8 cellular contexts compared by ENCODE assay signal in the genomic region with DNA sequence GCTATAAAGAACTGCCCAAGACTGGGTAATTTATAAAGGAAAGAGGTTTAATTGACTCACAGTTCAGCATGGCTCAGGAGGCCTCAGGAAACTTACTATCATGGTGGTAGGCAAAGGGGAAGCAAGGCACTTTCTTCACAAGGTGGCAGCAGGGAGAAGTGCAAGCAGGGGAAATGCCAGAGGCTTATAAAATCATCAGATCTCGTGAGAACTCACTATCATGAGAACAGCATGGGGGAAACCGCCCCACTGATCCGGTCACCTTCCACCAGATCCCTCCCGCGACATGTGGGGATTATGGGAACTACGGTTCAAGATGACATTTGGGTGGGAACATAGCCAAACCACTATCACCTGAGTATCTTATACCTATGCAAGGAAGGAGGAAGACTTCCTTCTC. TPM values are rescaled to one million over a fixed set of nuclear protein-coding genes. Genes with fewer than 3 reads are reported as not detected.
DNase-seq lines count a peak whose midpoint lies in the region; ATAC-seq, FAIRE-seq and TF ChIP-seq lines count a peak whose summit lies in the region.
"Not testable (repeated sequence)": the region's sequence is repeated elsewhere in the genome, so short reads cannot be mapped to it uniquely, and the experiment has no call there.

No MANE protein-coding gene starts in this region.

- DNase-seq in Caco-2 (peak; percentile 43 to 53), HCEC 1CT (peak; percentile 35), NCI-H460 (ENCODE audit: extremely low read depth, low read depth) (peak; percentile 25), bronchial epithelial cell (ENCODE audit: low read depth) (peak; percentile 51), mesendoderm (peak; percentile 89)
- DNase-seq in upper lobe of right lung: not testable (repeated sequence)

- BruUV-seq in Caco-2 (replicated peaks; lab: Mats Ljungman, UMichigan): not testable (repeated sequence)

- CTCF ChIA-PET in Caco-2 (lab: Charles Lee): not testable (repeated sequence)

- H3K36me3 Mint-ChIP-seq in Caco-2 (ENCODE audit: insufficient read depth, unreplicated experiment): not testable (repeated sequence)

- not testable (repeated sequence) for H2BK15ac ChIP-seq in mesendoderm (replicated peaks; ENCODE audit: low read depth)

- not testable (repeated sequence) for H3K27ac ChIP-seq in gastroesophageal sphincter; mesendoderm (ENCODE audit: low read depth, low read length); upper lobe of right lung

- not testable (repeated sequence) for H3K36me3 ChIP-seq in Caco-2 (ENCODE audit: control insufficient read depth, insufficient read depth, low read length); bronchial epithelial cell (ENCODE audit: control insufficient read depth, insufficient read depth, low read length); gastroesophageal sphincter; mesendoderm (ENCODE audit: control insufficient read depth, insufficient read depth, low read length); upper lobe of right lung

- H3K27ac Mint-ChIP-seq in Caco-2 (ENCODE audit: unreplicated experiment): not testable (repeated sequence)

- not testable (repeated sequence) for H3K9me3 ChIP-seq in Caco-2, gastroesophageal sphincter, upper lobe of right lung

- not testable (repeated sequence) for H4K5ac ChIP-seq in mesendoderm (ENCODE audit: low read length)

- not testable (repeated sequence) for H3K4me1 ChIP-seq in Caco-2; gastroesophageal sphincter; mesendoderm (ENCODE audit: control insufficient read depth, low read depth, low read length); upper lobe of right lung

- not testable (repeated sequence) for H3K9me3 Mint-ChIP-seq in Caco-2 (ENCODE audit: unreplicated experiment)

- peak; percentile 76 for ATAC-seq in SK-N-SH treated with all-trans-retinoic acid at 6 μM for 48 hours
- not testable (repeated sequence) for ATAC-seq in gastroesophageal sphincter
- peak; percentile 21 for ATAC-seq in upper lobe of right lung

- not testable (repeated sequence) for TF ChIP-seq EP300 in gastroesophageal sphincter (IDR thresholded peaks at IDR 0.05)

- not testable (repeated sequence) for H2BK5ac ChIP-seq in mesendoderm (ENCODE audit: low read length)

- H2AK5ac ChIP-seq in mesendoderm (ENCODE audit: low read length): not testable (repeated sequence)

- H3K4me3 Mint-ChIP-seq in Caco-2 (ENCODE audit: unreplicated experiment): not testable (repeated sequence)

- not testable (repeated sequence) for H3K27me3 Mint-ChIP-seq in Caco-2 (ENCODE audit: insufficient read depth, unreplicated experiment)

- H2BK120ac ChIP-seq in mesendoderm (ENCODE audit: low read depth, low read length): not testable (repeated sequence)

- not testable (repeated sequence) for H3K27me3 ChIP-seq in Caco-2 (replicated peaks; ENCODE audit: control insufficient read depth, insufficient read depth, low read length); bronchial epithelial cell (ENCODE audit: control insufficient read depth, insufficient read depth, low read length); gastroesophageal sphincter; mesendoderm (ENCODE audit: insufficient read depth, low read length, poor library complexity); upper lobe of right lung

- H3K4ac ChIP-seq in mesendoderm (ENCODE audit: low read depth, low read length): not testable (repeated sequence)

- H3K18ac ChIP-seq in mesendoderm (ENCODE audit: low read length): not testable (repeated sequence)

- not testable (repeated sequence) for H3K4me3 ChIP-seq in Caco-2 (ENCODE audit: low read depth, low read length); bronchial epithelial cell (ENCODE audit: low read depth, low read length); gastroesophageal sphincter; mesendoderm (ENCODE audit: low read length); upper lobe of right lung

- not testable (repeated sequence) for TF ChIP-seq POLR2A in gastroesophageal sphincter (IDR thresholded peaks at IDR 0.05)

- H3K9ac ChIP-seq in mesendoderm (ENCODE audit: low read length): not testable (repeated sequence)

- not testable (repeated sequence) for H3K4me2 ChIP-seq in mesendoderm (ENCODE audit: low read length)

- H3K79me2 ChIP-seq in mesendoderm (ENCODE audit: control insufficient read depth, insufficient read depth, low read length): not testable (repeated sequence)

- not testable (repeated sequence) for H3K4me1 Mint-ChIP-seq in Caco-2 (ENCODE audit: low read depth, unreplicated experiment)

- not testable (repeated sequence) for H4K8ac ChIP-seq in mesendoderm (ENCODE audit: low read depth, low read length)

- 47 to 67% methylated on average over 3 to 6 of the region's 6 CpGs for WGBS in gastroesophageal sphincter (ENCODE audit: low coverage in 1 of 2), 2 donors
- WGBS in mesendoderm (ENCODE audit: extremely low coverage, insufficient coverage, low lambda C conversion rate): no CpG with 5 or more reads among the region's 6 CpGs

- POLR2A ChIA-PET in Caco-2 (lab: Charles Lee): not testable (repeated sequence)

- TF ChIP-seq CTCF in Caco-2 (IDR thresholded peaks at IDR 0.05; ENCODE audit: insufficient read depth in 1 of 2, low read depth in 1 of 2, low read length in 1 of 2, severe bottlenecking in 1 of 2, unreplicated experiment in 1 of 2) (peak in 1 of 2 experiments; percentile 36), bronchial epithelial cell (IDR thresholded peaks at IDR 0.05; ENCODE audit: insufficient read depth, low read length, severe bottlenecking) (peak; percentile 39), gastroesophageal sphincter (IDR thresholded peaks at IDR 0.05) (peak; percentile 4 to 57 (median 22)), upper lobe of right lung (IDR thresholded peaks at IDR 0.05) (peak; percentile 29)

- not testable (repeated sequence) for FAIRE-seq in bronchial epithelial cell (lab: Jason Lieb, UNC)

- H3K79me1 ChIP-seq in mesendoderm (ENCODE audit: low read length): not testable (repeated sequence)

- not testable (repeated sequence) for H3K23ac ChIP-seq in mesendoderm (ENCODE audit: low read length)

- intact Hi-C loops in Caco-2 (cut with micrococcal nuclease; ENCODE audit: unreplicated experiment): loop anchor here (5.0 kb wide), 2 partner anchors 217 to 392 kb away; no protein-coding TSS in a partner anchor
- intact Hi-C loops in upper lobe of right lung (cut with DNase I): not testable (repeated sequence)

- H3K56ac ChIP-seq in mesendoderm (ENCODE audit: low read length): not testable (repeated sequence)

RNA-seq across cellular contexts. Expression of gene WNT5A, which starts 18.0 kb away (rescaled TPM):
- total RNA-seq in Caco-2 (2022): 8.8 and 8.9 TPM in 2 replicates
- 12.0 and 12.7 TPM in 2 replicates for total RNA-seq in NCI-H460 (2014; rRNA removed; shearing (Covaris generic))
- 12.4 and 16.4 TPM in 2 replicates for polyA plus RNA-seq in NCI-H460 (2014; cell fraction: nucleus; rRNA removed)
- 3.9 and 11.6 TPM in 2 replicates for total RNA-seq in bronchial epithelial cell
- total RNA-seq in gastroesophageal sphincter: 10 to 100 TPM in 2 of 4 donors, 1 to 10 TPM in 2; 3.1 to 46.3 (median 11.3) TPM
- 3.4 TPM for polyA plus RNA-seq in mesendoderm (2013, experiment 1 of 2)
- polyA plus RNA-seq in mesendoderm (2013, experiment 2 of 2): 2.8 TPM
- 24.5 TPM for total RNA-seq in upper lobe of right lung
